In genomic region chr2:11417946-11418585, GRCh38 we compare ENCODE assay signal across 9 cellular contexts. TPM values are rescaled to one million over a fixed set of nuclear protein-coding genes. Genes with fewer than 3 reads are reported as not detected.
A peak's percentile ranks its signal among the peaks of the same experiment; 100 is the strongest.
DNase-seq lines count a peak whose midpoint lies in the region; ATAC-seq and TF ChIP-seq lines count a peak whose summit lies in the region.
"Had no signal": no experiment of that assay in that cellular context is flagged by ENCODE, and none has a peak within 500 bp of the region (broad histone marks: within the 10 kb centered on the region; RNA-seq: fewer than 3 reads in every experiment).

No MANE protein-coding gene starts in this region.

- DNase-seq in CMK (ENCODE audit: low read depth), result peak; percentile 41
- peak; percentile 68 for DNase-seq in GM23338 (ENCODE audit: low spot score)
- no peak for DNase-seq in RWPE1 (ENCODE audit: low spot score)
- peak; percentile 46 for DNase-seq in iPS-NIHi7 (ENCODE audit: extremely low spot score)
- DNase-seq in NCI-H2081 treated with DMSO at 0.1 percent for 48 hours (lab: John Stamatoyannopoulos, UW), result no peak
- DNase-seq in NCI-H446 treated with DMSO at 0.1 percent for 48 hours (lab: John Stamatoyannopoulos, UW), result no peak
- DNase-seq in sciatic nerve (ENCODE audit: low spot score), result no peak

- H3K27ac ChIP-seq in GM23338 (ENCODE audit: low read depth), result no peak overlapping the region
- no peak overlapping the region for H3K27ac ChIP-seq in RWPE1
- H3K27ac ChIP-seq: prostate gland had no signal

- H3K27me3 Mint-ChIP-seq in GM23338 (ENCODE audit: insufficient read depth, low read depth, poor library complexity), result no peaks in the 10 kb centered on the region

- TF ChIP-seq CTCF in GM23338 (conservative IDR thresholded peaks at IDR 0.05; ENCODE audit: low read depth in 2 of 2), result peak; percentile 67 to 75
- peak; percentile 34 for TF ChIP-seq CTCF in RWPE1 (conservative IDR thresholded peaks at IDR 0.05; ENCODE audit: low read depth)

- intact Hi-C loops in sciatic nerve (cut with DNase I), result loop anchor here (10.0 kb wide), 1 partner anchor 283 kb away; a partner anchor contains a TSS

- H3K4me3 ChIP-seq in GM23338, result no peak overlapping the region
- H3K4me3 ChIP-seq: prostate gland had no signal

- H3K27me3 ChIP-seq in GM23338 (ENCODE audit: insufficient read depth), result no peaks in the 10 kb centered on the region

- no peak overlapping the region for H3K4me2 ChIP-seq in GM23338

- H3K4me1 Mint-ChIP-seq in GM23338, result no peaks in the 10 kb centered on the region; the same call in 2 of the 3 replicates

- no peaks in the 10 kb centered on the region for H3K9me2 ChIP-seq in GM23338 (ENCODE audit: insufficient read depth)

- H3K36me3 ChIP-seq in GM23338 (ENCODE audit: insufficient read depth), result no peaks in the 10 kb centered on the region; the same call in 1 of the 2 replicates
- H3K36me3 ChIP-seq: prostate gland had no signal

- H2AFZ ChIP-seq in GM23338, result no peak overlapping the region

- H3K36me3 Mint-ChIP-seq in GM23338 (ENCODE audit: low read depth), result peaks cover 24% of the 10 kb centered on the region

- no peaks in the 10 kb centered on the region for H3F3A ChIP-seq in GM23338 (replicated peaks; ENCODE audit: low read depth)

- no peaks in the 10 kb centered on the region for H3K4me1 ChIP-seq in GM23338 (ENCODE audit: insufficient read depth)
- H3K4me1 ChIP-seq: prostate gland had no signal

- POLR2A ChIA-PET in RWPE1 (lab: Yijun Ruan, JAX; ENCODE audit: low non-redundant PET), result no interaction called here

- no peak overlapping the region for H3K4me3 Mint-ChIP-seq in GM23338

- CTCF ChIA-PET in RWPE1 (lab: Yijun Ruan, JAX), result interaction anchor here (0.7 to 1.6 kb wide), 2 partner anchors 10 to 29 kb away, joined by 3 to 10 read pairs; no protein-coding TSS in a partner anchor

- peaks cover 28% of the 10 kb centered on the region for H3K9me3 Mint-ChIP-seq in GM23338

- H3K79me2 ChIP-seq in GM23338 (replicated peaks; ENCODE audit: insufficient read depth), result no peaks in the 10 kb centered on the region

- peak; percentile 32; the same call in 2 of the 3 replicates for ATAC-seq in GM23338
- no peak for ATAC-seq in sciatic nerve
- ATAC-seq in GM21390 (IDR thresholded peaks at IDR 0.05; ENCODE audit: unreplicated experiment), result no peak

- no peak overlapping the region for H3K27ac Mint-ChIP-seq in GM23338

- no peaks in the 10 kb centered on the region for H4K20me1 ChIP-seq in GM23338 (replicated peaks; ENCODE audit: insufficient read depth)

TF ChIP-seq in GM23338, 12 proteins besides CTCF, POLR2A, EP300 and RAD21:
- TF ChIP-seq ETS1 (IDR thresholded peaks at IDR 0.05) (no peak), REST (IDR thresholded peaks at IDR 0.05; ENCODE audit: unreplicated experiment) (no peak), CREB1 (CRISPR knock-in tag; IDR thresholded peaks at IDR 0.05; ENCODE audit: low read depth) (0 out of 2 replicates have a peak, but pooled peaks have one; percentile 4), NANOG (IDR thresholded peaks at IDR 0.05; ENCODE audit: borderline replicate concordance) (no peak)

RNA-seq across cellular contexts. Expression of gene E2F6, which starts 47.9 kb away (rescaled TPM):
- 20.7 and 30.2 TPM in 2 replicates for total RNA-seq in GM23338 (2014; rRNA removed; shearing (Covaris generic))
- polyA plus RNA-seq in GM23338 (2016; fragmentation: Nextera tagmentation; extraction: Ambion mirVana), result 11.9 and 16.9 TPM in 2 replicates
- total RNA-seq in sciatic nerve, result 14.1 TPM

Comparison
In these comparisons a context has a peak if more than half of its experiments do, and no peak if none do; other contexts are left out.
1. DNase-seq: peak in CMK (single experiment), GM23338 (single experiment) and iPS-NIHi7 (single experiment); none in RWPE1 (single experiment), NCI-H2081 treated with DMSO at 0.1 percent for 48 hours (single experiment), NCI-H446 treated with DMSO at 0.1 percent for 48 hours (single experiment) and sciatic nerve (single experiment).